In the genomic region with DNA sequence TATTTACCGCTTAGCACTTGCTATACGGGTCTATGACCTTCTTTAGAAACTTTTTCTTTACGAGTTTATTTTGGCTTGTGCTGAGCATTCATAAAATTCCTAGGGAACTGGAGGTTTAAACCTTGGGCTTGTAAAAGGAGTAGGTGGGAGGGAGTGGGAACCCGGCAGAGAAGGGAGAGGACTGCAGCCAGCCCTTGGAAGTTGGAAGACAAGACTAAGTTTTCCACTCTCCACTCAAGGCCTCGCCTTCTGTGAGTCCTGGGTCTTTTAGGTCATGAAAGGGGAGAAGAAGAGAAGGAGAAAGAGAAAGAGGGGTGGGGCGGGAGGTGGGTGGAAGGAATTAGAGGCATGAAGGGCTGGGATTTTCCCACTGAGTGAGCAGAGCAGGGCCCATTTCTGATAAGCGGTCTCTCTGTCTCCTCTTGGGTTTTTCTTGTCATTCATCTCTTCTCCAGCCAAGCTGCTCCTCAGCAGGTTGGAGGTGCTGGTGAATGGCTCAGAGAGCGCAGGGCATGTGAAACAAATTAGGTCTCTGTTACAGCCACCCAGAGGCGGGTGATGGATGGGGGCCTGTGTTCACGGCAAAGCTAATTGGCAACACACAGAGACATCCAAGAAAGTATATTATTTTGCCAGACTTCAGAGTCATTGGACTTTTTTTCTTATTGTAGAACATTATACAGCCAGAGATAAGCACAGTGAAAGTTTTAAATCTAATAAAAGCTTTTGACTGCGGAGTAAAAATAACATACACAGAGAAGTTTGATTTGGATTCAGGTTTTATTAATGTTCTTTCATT, we compare ENCODE assay signal across 1 cellular context.
TF ChIP-seq lines count a peak whose summit lies in the region.

No MANE protein-coding gene starts in this region.

TF ChIP-seq in HEK293, 187 proteins besides CTCF, POLR2A, EP300 and RAD21 (continued from another document):
- TF ChIP-seq, protein P1, sequence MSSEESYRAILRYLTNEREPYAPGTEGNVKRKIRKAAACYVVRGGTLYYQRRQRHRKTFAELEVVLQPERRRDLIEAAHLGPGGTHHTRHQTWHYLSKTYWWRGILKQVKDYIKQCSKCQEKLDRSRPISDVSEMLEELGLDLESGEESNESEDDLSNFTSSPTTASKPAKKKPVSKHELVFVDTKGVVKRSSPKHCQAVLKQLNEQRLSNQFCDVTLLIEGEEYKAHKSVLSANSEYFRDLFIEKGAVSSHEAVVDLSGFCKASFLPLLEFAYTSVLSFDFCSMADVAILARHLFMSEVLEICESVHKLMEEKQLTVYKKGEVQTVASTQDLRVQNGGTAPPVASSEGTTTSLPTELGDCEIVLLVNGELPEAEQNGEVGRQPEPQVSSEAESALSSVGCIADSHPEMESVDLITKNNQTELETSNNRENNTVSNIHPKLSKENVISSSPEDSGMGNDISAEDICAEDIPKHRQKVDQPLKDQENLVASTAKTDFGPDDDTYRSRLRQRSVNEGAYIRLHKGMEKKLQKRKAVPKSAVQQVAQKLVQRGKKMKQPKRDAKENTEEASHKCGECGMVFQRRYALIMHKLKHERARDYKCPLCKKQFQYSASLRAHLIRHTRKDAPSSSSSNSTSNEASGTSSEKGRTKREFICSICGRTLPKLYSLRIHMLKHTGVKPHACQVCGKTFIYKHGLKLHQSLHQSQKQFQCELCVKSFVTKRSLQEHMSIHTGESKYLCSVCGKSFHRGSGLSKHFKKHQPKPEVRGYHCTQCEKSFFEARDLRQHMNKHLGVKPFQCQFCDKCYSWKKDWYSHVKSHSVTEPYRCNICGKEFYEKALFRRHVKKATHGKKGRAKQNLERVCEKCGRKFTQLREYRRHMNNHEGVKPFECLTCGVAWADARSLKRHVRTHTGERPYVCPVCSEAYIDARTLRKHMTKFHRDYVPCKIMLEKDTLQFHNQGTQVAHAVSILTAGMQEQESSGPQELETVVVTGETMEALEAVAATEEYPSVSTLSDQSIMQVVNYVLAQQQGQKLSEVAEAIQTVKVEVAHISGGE (tag by site-specific recombination; conservative IDR thresholded peaks at IDR 0.05; ENCODE audit: low read depth) = peak; percentile 31; the same call in 1 of the 2 replicates
- peak; percentile 48 for TF ChIP-seq GLIS1 (tag by site-specific recombination; IDR thresholded peaks at IDR 0.05)
- TF ChIP-seq, protein P2, sequence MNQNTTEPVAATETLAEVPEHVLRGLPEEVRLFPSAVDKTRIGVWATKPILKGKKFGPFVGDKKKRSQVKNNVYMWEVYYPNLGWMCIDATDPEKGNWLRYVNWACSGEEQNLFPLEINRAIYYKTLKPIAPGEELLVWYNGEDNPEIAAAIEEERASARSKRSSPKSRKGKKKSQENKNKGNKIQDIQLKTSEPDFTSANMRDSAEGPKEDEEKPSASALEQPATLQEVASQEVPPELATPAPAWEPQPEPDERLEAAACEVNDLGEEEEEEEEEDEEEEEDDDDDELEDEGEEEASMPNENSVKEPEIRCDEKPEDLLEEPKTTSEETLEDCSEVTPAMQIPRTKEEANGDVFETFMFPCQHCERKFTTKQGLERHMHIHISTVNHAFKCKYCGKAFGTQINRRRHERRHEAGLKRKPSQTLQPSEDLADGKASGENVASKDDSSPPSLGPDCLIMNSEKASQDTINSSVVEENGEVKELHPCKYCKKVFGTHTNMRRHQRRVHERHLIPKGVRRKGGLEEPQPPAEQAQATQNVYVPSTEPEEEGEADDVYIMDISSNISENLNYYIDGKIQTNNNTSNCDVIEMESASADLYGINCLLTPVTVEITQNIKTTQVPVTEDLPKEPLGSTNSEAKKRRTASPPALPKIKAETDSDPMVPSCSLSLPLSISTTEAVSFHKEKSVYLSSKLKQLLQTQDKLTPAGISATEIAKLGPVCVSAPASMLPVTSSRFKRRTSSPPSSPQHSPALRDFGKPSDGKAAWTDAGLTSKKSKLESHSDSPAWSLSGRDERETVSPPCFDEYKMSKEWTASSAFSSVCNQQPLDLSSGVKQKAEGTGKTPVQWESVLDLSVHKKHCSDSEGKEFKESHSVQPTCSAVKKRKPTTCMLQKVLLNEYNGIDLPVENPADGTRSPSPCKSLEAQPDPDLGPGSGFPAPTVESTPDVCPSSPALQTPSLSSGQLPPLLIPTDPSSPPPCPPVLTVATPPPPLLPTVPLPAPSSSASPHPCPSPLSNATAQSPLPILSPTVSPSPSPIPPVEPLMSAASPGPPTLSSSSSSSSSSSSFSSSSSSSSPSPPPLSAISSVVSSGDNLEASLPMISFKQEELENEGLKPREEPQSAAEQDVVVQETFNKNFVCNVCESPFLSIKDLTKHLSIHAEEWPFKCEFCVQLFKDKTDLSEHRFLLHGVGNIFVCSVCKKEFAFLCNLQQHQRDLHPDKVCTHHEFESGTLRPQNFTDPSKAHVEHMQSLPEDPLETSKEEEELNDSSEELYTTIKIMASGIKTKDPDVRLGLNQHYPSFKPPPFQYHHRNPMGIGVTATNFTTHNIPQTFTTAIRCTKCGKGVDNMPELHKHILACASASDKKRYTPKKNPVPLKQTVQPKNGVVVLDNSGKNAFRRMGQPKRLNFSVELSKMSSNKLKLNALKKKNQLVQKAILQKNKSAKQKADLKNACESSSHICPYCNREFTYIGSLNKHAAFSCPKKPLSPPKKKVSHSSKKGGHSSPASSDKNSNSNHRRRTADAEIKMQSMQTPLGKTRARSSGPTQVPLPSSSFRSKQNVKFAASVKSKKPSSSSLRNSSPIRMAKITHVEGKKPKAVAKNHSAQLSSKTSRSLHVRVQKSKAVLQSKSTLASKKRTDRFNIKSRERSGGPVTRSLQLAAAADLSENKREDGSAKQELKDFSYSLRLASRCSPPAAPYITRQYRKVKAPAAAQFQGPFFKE (tag by site-specific recombination; IDR thresholded peaks at IDR 0.05; ENCODE audit: borderline replicate concordance) = no peak
- no peak for TF ChIP-seq ZNF335 (tag by site-specific recombination; conservative IDR thresholded peaks at IDR 0.05)
- TF ChIP-seq ZSCAN30 (tag by site-specific recombination; IDR thresholded peaks at IDR 0.05) = peak; percentile 40
- peak; percentile 60 for TF ChIP-seq ZNF843 (tag by site-specific recombination; IDR thresholded peaks at IDR 0.05)
- no peak for TF ChIP-seq ZNF596 (tag by site-specific recombination; IDR thresholded peaks at IDR 0.05)
- peak; percentile 41; the same call in 1 of the 2 replicates for TF ChIP-seq SP7 (tag by site-specific recombination; IDR thresholded peaks at IDR 0.05)
- TF ChIP-seq ZNF138 (tag by site-specific recombination; IDR thresholded peaks at IDR 0.05; ENCODE audit: borderline replicate concordance) = no peak
- no peak for TF ChIP-seq ZNF664 (tag by site-specific recombination; IDR thresholded peaks at IDR 0.05)
- TF ChIP-seq ZFHX2 (tag by site-specific recombination; conservative IDR thresholded peaks at IDR 0.05) = peak; percentile 90
- TF ChIP-seq ZBTB17 (tag by site-specific recombination; IDR thresholded peaks at IDR 0.05) = peak; percentile 34
- 0 out of 2 replicates have a peak, but pooled peaks have one; percentile 12 for TF ChIP-seq TRIM28 (IDR thresholded peaks at IDR 0.05; ENCODE audit: borderline replicate concordance, low read length)
- TF ChIP-seq, protein P3, sequence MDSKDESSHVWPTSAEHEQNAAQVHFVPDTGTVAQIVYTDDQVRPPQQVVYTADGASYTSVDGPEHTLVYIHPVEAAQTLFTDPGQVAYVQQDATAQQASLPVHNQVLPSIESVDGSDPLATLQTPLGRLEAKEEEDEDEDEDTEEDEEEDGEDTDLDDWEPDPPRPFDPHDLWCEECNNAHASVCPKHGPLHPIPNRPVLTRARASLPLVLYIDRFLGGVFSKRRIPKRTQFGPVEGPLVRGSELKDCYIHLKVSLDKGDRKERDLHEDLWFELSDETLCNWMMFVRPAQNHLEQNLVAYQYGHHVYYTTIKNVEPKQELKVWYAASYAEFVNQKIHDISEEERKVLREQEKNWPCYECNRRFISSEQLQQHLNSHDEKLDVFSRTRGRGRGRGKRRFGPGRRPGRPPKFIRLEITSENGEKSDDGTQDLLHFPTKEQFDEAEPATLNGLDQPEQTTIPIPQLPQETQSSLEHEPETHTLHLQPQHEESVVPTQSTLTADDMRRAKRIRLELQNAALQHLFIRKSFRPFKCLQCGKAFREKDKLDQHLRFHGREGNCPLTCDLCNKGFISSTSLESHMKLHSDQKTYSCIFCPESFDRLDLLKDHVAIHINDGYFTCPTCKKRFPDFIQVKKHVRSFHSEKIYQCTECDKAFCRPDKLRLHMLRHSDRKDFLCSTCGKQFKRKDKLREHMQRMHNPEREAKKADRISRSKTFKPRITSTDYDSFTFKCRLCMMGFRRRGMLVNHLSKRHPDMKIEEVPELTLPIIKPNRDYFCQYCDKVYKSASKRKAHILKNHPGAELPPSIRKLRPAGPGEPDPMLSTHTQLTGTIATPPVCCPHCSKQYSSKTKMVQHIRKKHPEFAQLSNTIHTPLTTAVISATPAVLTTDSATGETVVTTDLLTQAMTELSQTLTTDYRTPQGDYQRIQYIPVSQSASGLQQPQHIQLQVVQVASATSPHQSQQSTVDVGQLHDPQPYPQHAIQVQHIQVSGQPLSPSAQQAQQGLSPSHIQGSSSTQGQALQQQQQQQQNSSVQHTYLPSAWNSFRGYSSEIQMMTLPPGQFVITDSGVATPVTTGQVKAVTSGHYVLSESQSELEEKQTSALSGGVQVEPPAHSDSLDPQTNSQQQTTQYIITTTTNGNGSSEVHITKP (tag by site-specific recombination; IDR thresholded peaks at IDR 0.05) = peak; percentile 46
